ENCODE assay signal across 9 cellular contexts in the genomic region with DNA sequence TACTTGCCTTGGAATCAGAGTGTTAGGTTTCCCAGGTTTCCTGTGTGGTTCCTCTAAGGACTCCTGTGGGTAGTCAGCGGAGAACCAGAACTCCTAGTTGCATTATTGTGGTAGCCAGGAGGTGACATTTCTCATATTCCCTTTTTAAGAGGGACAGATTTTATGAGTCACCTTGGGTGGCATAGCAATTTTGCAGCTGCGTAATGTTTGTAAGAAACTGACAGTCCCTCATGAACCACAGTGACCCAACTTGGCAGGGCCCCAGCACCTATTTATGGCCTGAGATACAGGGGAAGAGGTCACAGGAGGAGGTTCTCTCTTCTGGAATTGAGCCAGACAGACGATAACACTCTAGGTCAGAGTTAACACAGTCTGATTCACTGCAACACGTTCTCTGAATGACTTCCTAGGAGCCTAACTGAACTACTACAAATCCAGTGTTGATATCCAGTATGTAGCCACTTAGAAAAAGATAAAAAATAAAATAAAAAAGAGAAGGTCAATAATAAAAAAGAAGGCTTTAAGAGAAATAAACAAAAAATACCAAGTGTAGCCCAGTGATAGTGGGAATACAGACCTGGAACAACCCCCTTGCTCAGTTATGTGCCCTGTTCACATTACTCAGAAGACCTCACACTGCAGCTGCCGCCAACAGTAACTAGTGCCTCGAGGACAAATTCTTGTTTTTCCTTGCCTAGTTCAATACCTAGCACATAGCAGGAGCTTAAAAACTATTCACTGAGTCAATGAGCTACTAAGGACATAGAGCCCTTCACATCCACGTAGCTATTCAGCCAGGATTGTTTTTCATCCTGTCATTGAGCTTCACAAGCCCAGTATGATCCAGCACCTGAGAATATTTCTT. TPM values are rescaled to one million over a fixed set of nuclear protein-coding genes. Genes with fewer than 3 reads are reported as not detected.
DNase-seq lines count a peak whose midpoint lies in the region; ATAC-seq and TF ChIP-seq lines count a peak whose summit lies in the region.
"Had no signal": no experiment of that assay in that cellular context is flagged by ENCODE, and none has a peak within 500 bp of the region (broad histone marks: within the 10 kb centered on the region; RNA-seq: fewer than 3 reads in every experiment).

No MANE protein-coding gene starts in this region.

- CTCF ChIA-PET in activated CD8-positive, alpha-beta memory T cell treated with anti-CD3 and anti-CD28 coated beads, Interleukin-2, amount 10 ng/mL, durations not matched to agents 7 days and 5 days (lab: Charles Lee): no interaction called here

- no peaks in the 10 kb centered on the region for H3K4me1 Mint-ChIP-seq in activated CD8-positive, alpha-beta memory T cell treated with anti-CD3 and anti-CD28 coated beads, Interleukin-2, amount 10 ng/mL, durations not matched to agents 7 days and 5 days

- no peak for TF ChIP-seq CTCF in VCaP (conservative IDR thresholded peaks at IDR 0.05)
- TF ChIP-seq CTCF in right atrium auricular region (IDR thresholded peaks at IDR 0.05): no peak

- DNase-seq in activated CD8-positive, alpha-beta memory T cell treated with anti-CD3 and anti-CD28 coated beads, Interleukin-2, amount 10 ng/mL, durations not matched to agents 7 days and 5 days: peak; percentile 45
- no peak for DNase-seq in activated CD8-positive, alpha-beta memory T cell treated with anti-CD3 and anti-CD28 coated beads for 24 hours
- DNase-seq in NCI-H1105 (lab: John Stamatoyannopoulos, UW): peak; percentile 73
- DNase-seq in right atrium auricular region (ENCODE audit: low spot score): peak; percentile 93
- peak; percentile 4 for DNase-seq in stimulated activated CD4-positive, alpha-beta T cell treated with anti-CD3 and anti-CD28 coated beads, Interleukin-4, amount 100 ng/mL, for 1 hour

- no peaks in the 10 kb centered on the region for H3K27me3 ChIP-seq in right atrium auricular region

- no peak overlapping the region for H3K4me3 Mint-ChIP-seq in activated CD8-positive, alpha-beta memory T cell treated with anti-CD3 and anti-CD28 coated beads, Interleukin-2, amount 10 ng/mL, durations not matched to agents 7 days and 5 days

- ATAC-seq in activated CD8-positive, alpha-beta memory T cell treated with anti-CD3 and anti-CD28 coated beads, Interleukin-2, amount 10 ng/mL, durations not matched to agents 7 days and 5 days: peak; percentile 51
- ATAC-seq in HG02759 (IDR thresholded peaks at IDR 0.05; ENCODE audit: unreplicated experiment) (peak; percentile 85), GM21526 (IDR thresholded peaks at IDR 0.05; ENCODE audit: low FRiP score, unreplicated experiment) (no peak)

- H3K27ac Mint-ChIP-seq in activated CD8-positive, alpha-beta memory T cell treated with anti-CD3 and anti-CD28 coated beads, Interleukin-2, amount 10 ng/mL, durations not matched to agents 7 days and 5 days: no peak overlapping the region

- H3K36me3 ChIP-seq in right atrium auricular region: no peaks in the 10 kb centered on the region

- peaks cover 2% of the 10 kb centered on the region for H3K27me3 Mint-ChIP-seq in activated CD8-positive, alpha-beta memory T cell treated with anti-CD3 and anti-CD28 coated beads, Interleukin-2, amount 10 ng/mL, durations not matched to agents 7 days and 5 days

- no peaks in the 10 kb centered on the region for H3K36me3 Mint-ChIP-seq in activated CD8-positive, alpha-beta memory T cell treated with anti-CD3 and anti-CD28 coated beads, Interleukin-2, amount 10 ng/mL, durations not matched to agents 7 days and 5 days

- H3K27ac ChIP-seq in VCaP (peak overlapping the region; percentile 44), right atrium auricular region (peak overlapping the region; percentile 83 to 88)
- H3K27ac ChIP-seq: C4-2B had no signal

- H3K4me3 ChIP-seq in right atrium auricular region: no peak overlapping the region

- no peaks in the 10 kb centered on the region for H3K9me3 Mint-ChIP-seq in activated CD8-positive, alpha-beta memory T cell treated with anti-CD3 and anti-CD28 coated beads, Interleukin-2, amount 10 ng/mL, durations not matched to agents 7 days and 5 days (ENCODE audit: low read depth)

- H3K4me1 ChIP-seq in right atrium auricular region: peaks cover 0 to 32% of the 10 kb centered on the region in 2 donors

- no peaks in the 10 kb centered on the region for H3K9me3 ChIP-seq in right atrium auricular region

RNA-seq across cellular contexts. Expression of gene VLDLR, which starts 50.7 kb away (rescaled TPM):
- total RNA-seq in activated CD8-positive, alpha-beta memory T cell treated with anti-CD3 and anti-CD28 coated beads, Interleukin-2, amount 10 ng/mL, durations not matched to agents 7 days and 5 days: 1 to 10 TPM; 7.2 to 8.6 TPM
- 10 to 100 TPM; 45.3 to 66.9 TPM for total RNA-seq in right atrium auricular region

Comparison
In these comparisons a context has a peak if more than half of its experiments do, and no peak if none do; other contexts are left out.
1. RNA of gene VLDLR, which starts 50.7 kb away (total RNA-seq): 45.3 to 66.9 TPM in right atrium auricular region; 7.2 to 8.6 TPM in activated CD8-positive, alpha-beta memory T cell treated with anti-CD3 and anti-CD28 coated beads, Interleukin-2, amount 10 ng/mL, durations not matched to agents 7 days and 5 days; every median in the first group is over 4 times any median in the second.